Comparison of ENCODE assay signal across 16 cellular contexts in genomic region chr6:166476634-166477215, GRCh38.
"Had no signal": no experiment of that assay in that cellular context is flagged by ENCODE, and none has a peak within 500 bp of the region (broad histone marks: within the 10 kb centered on the region; RNA-seq: fewer than 3 reads in every experiment).

No MANE protein-coding gene starts in this region.

- H3K4me1 ChIP-seq: adrenal gland, heart right ventricle, tibial nerve had no signal

- H3K4me3 ChIP-seq: adrenal gland, gastrocnemius medialis, heart right ventricle, tibial nerve had no signal

- H3K27ac ChIP-seq: adrenal gland, gastrocnemius medialis, heart right ventricle, tibial nerve had no signal

- ATAC-seq: activated naive CD4-positive, alpha-beta T cell treated with anti-CD3 and anti-CD28 coated beads, Interleukin-2, amount 50 U/mL, for 72 hours; activated T-cell treated with anti-CD3 and anti-CD28 coated beads, Interleukin-2, amount 50 U/mL, for 72 hours; esophagus mucosa; gastrocnemius medialis; heart right ventricle; natural killer cell; stimulated activated naive CD8-positive, alpha-beta T cell treated with anti-CD3 and anti-CD28 coated beads, Interleukin-15, Interleukin-2, amounts not matched to agents 100 U/mL and 50 U/mL, for 24 hours had no signal

- H3K27me3 ChIP-seq: adrenal gland, gastrocnemius medialis, heart right ventricle, tibial nerve had no signal

- DNase-seq: activated CD4-positive, alpha-beta T cell treated with anti-CD3 and anti-CD28 coated beads, Interleukin-2, amount 50 U/mL, for 4 hours; activated gamma-delta T cell treated with Interleukin-2 at 50 U/mL for 16 hours; activated T-cell treated with anti-CD3 and anti-CD28 coated beads, Interleukin-2, amount 50 U/mL, for 72 hours; adrenal gland; effector CD4-positive, alpha-beta T cell; gastrocnemius medialis; heart right ventricle; mesenchymal stem cell; natural killer cell; stimulated activated naive CD8-positive, alpha-beta T cell treated with anti-CD3 and anti-CD28 coated beads, Interleukin-15, Interleukin-2, amounts not matched to agents 100 U/mL and 50 U/mL, for 24 hours; substantia nigra; T-helper 1 cell; T-helper 9 cell had no signal

- H3K36me3 ChIP-seq: adrenal gland had no signal

- H3K9me3 ChIP-seq: adrenal gland, gastrocnemius medialis, heart right ventricle, tibial nerve had no signal
